ENCODE assay signal across 16 cellular contexts in genomic region chr21:33847586-33848251, GRCh38.
"Had no signal": no experiment of that assay in that cellular context is flagged by ENCODE, and none has a peak within 500 bp of the region (broad histone marks: within the 10 kb centered on the region; RNA-seq: fewer than 3 reads in every experiment).

No MANE protein-coding gene starts in this region.

- H3K4me3 Mint-ChIP-seq: activated naive CD4-positive, alpha-beta T cell treated with anti-CD3 and anti-CD28 coated beads, Interleukin-2, amount 50 U/mL, for 24 hours; activated T-cell treated with anti-CD3 and anti-CD28 coated beads, Interleukin-2, amount 50 U/mL, for 72 hours; naive thymus-derived CD4-positive, alpha-beta T cell; T-helper 17 cell had no signal

- H3K4me3 ChIP-seq: ascending aorta, left ventricle myocardium inferior, skin epidermis, stomach, testis, upper lobe of left lung had no signal

- ATAC-seq: activated T-cell treated with anti-CD3 and anti-CD28 coated beads, Interleukin-2, amount 50 U/mL, for 72 hours; naive thymus-derived CD4-positive, alpha-beta T cell; T-helper 17 cell had no signal

- H3K9me3 Mint-ChIP-seq: activated naive CD4-positive, alpha-beta T cell treated with anti-CD3 and anti-CD28 coated beads, Interleukin-2, amount 50 U/mL, for 24 hours had no signal

- H3K27ac ChIP-seq: ascending aorta, left ventricle myocardium inferior, parathyroid adenoma, skin epidermis, stomach, testis, upper lobe of left lung had no signal

- H3K9ac ChIP-seq: parathyroid adenoma had no signal

- H2AFZ ChIP-seq: parathyroid adenoma had no signal

- H3K36me3 ChIP-seq: ascending aorta, left ventricle myocardium inferior, stomach, upper lobe of left lung had no signal

- H3K27ac Mint-ChIP-seq: activated naive CD4-positive, alpha-beta T cell treated with anti-CD3 and anti-CD28 coated beads, Interleukin-2, amount 50 U/mL, for 24 hours; activated T-cell treated with anti-CD3 and anti-CD28 coated beads, Interleukin-2, amount 50 U/mL, for 72 hours; T-helper 17 cell had no signal

- H3K36me3 Mint-ChIP-seq: activated naive CD4-positive, alpha-beta T cell treated with anti-CD3 and anti-CD28 coated beads, Interleukin-2, amount 50 U/mL, for 24 hours had no signal

- H3K4me1 Mint-ChIP-seq: activated naive CD4-positive, alpha-beta T cell treated with anti-CD3 and anti-CD28 coated beads, Interleukin-2, amount 50 U/mL, for 24 hours; naive thymus-derived CD4-positive, alpha-beta T cell; T-helper 17 cell had no signal

- H3K27me3 ChIP-seq: ascending aorta, stomach, testis, upper lobe of left lung had no signal

- H3K79me2 ChIP-seq: parathyroid adenoma had no signal

- H3K9me3 ChIP-seq: ascending aorta, left ventricle myocardium inferior, stomach, testis, upper lobe of left lung had no signal

- H3K27me3 Mint-ChIP-seq: activated naive CD4-positive, alpha-beta T cell treated with anti-CD3 and anti-CD28 coated beads, Interleukin-2, amount 50 U/mL, for 24 hours had no signal

- H3K4me1 ChIP-seq: parathyroid adenoma had no signal

- DNase-seq: activated CD4-positive, alpha-beta T cell treated with anti-CD3 and anti-CD28 coated beads, Interleukin-2, amount 50 U/mL, for 4 hours; activated effector memory CD4-positive, alpha-beta T cell treated with anti-CD3 and anti-CD28 coated beads, Interleukin-2, amount 50 U/mL, for 16 hours; activated T-cell treated with anti-CD3 and anti-CD28 coated beads, Interleukin-2, amount 50 U/mL, for 72 hours; effector CD4-positive, alpha-beta T cell; left ventricle myocardium inferior; naive thymus-derived CD4-positive, alpha-beta T cell; stimulated activated CD4-positive, alpha-beta T cell treated with anti-CD3 and anti-CD28 coated beads, Interleukin-15, amount 100 ng/mL, for 24 hours; stimulated activated CD4-positive, alpha-beta T cell treated with anti-CD3 and anti-CD28 coated beads, Interleukin-2, amount 100 ng/mL, for 48 hours; stomach; T-helper 17 cell; testis; upper lobe of left lung had no signal
